Comparison of ENCODE assay signal across 19 cellular contexts in the genomic region with DNA sequence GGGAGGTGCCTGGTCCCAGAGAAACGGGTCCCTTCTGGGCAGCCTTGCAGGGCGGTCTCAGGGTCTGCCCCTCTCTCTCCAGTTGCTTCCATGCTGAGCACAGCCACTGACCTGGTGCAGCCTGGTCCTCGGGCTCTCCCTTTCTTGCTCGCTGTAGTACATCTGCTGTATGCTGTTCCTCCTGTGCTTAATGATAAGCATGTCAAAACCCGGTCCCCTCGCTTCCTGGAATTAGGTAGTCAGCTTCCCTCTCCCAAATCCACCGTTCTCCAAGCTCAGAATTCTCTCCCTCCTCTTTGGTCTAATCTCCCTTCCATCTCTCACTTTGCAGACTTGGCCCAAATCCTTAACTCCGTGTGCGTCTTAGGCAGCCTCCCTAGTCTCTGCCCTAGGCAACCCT. TPM values are rescaled to one million over a fixed set of nuclear protein-coding genes. Genes with fewer than 3 reads are reported as not detected.
DNase-seq lines count a peak whose midpoint lies in the region; ATAC-seq, FAIRE-seq and TF ChIP-seq lines count a peak whose summit lies in the region.
"Had no signal": no experiment of that assay in that cellular context is flagged by ENCODE, and none has a peak within 500 bp of the region (broad histone marks: within the 10 kb centered on the region; RNA-seq: fewer than 3 reads in every experiment).

No MANE protein-coding gene starts in this region.

- no peak overlapping the region for H2BK20ac ChIP-seq in H1 (ENCODE audit: low read length)

- no peak overlapping the region for H2BK15ac ChIP-seq in H1 (ENCODE audit: low read length)

- TF ChIP-seq EP300 in H1 (IDR thresholded peaks at IDR 0.05; ENCODE audit: borderline replicate concordance in 1 of 2, low read depth in 2 of 2, low read length in 2 of 2) = no peak

- H3K4ac ChIP-seq in H1 (replicated peaks; ENCODE audit: insufficient read length, low read depth, low read length) = no peak overlapping the region

- no peak overlapping the region for H3K4me3 Mint-ChIP-seq in neural progenitor cell
- H3K4me3 Mint-ChIP-seq: CD4-positive, alpha-beta memory T cell had no signal

- H3K9me2 ChIP-seq in hepatocyte (replicated peaks; ENCODE audit: insufficient read depth) = no peaks in the 10 kb centered on the region

- H2AFZ ChIP-seq in H1 (ENCODE audit: low read length) = 0 out of 2 replicates have a peak overlapping the region, but pooled peaks have one; percentile 50
- peak overlapping the region; percentile 18 for H2AFZ ChIP-seq in neural progenitor cell (replicated peaks)
- H2AFZ ChIP-seq in hepatocyte = no peak overlapping the region

- TF ChIP-seq POLR2A in H1 (IDR thresholded peaks at IDR 0.05; ENCODE audit: control extremely low read depth in 1 of 2, low read depth in 2 of 2, low read length in 2 of 2) (no peak), GM12891 (IDR thresholded peaks at IDR 0.05; ENCODE audit: low read depth, low read length) (no peak)

- no peak overlapping the region for H3K18ac ChIP-seq in H1 (ENCODE audit: extremely low read depth, low read length)

- H3K23ac ChIP-seq in H1 (ENCODE audit: insufficient read length) = no peak overlapping the region

- H3K4me1 ChIP-seq in H1 (replicated peaks in 1 of 4; ENCODE audit: control insufficient read depth in 3 of 4, insufficient read depth in 4 of 4, low read length in 3 of 4) (peaks cover 5 to 14% (median 11%) of the 10 kb centered on the region in 4 experiments), neural progenitor cell (peaks cover 28% of the 10 kb centered on the region), hepatocyte (ENCODE audit: insufficient read depth) (peaks cover 6% of the 10 kb centered on the region)

- no peak overlapping the region for H3K56ac ChIP-seq in H1 (replicated peaks; ENCODE audit: insufficient read length, low read depth, low read length)

- H3K27me3 Mint-ChIP-seq in neural progenitor cell (ENCODE audit: insufficient read depth, low read depth) = peaks cover 2% of the 10 kb centered on the region

- H2BK12ac ChIP-seq in H1 (ENCODE audit: low read depth, low read length) = no peak overlapping the region

- H2BK120ac ChIP-seq in H1 (replicated peaks; ENCODE audit: low read depth, low read length) = no peak overlapping the region

- DNase-seq in OCI-M1 (lab: John Stamatoyannopoulos, UW) (peak; percentile 48), H1 (ENCODE audit: low read depth in 1 of 2, low spot score in 2 of 2) (no peak), neural progenitor cell (ENCODE audit: low spot score) (no peak), hepatocyte (ENCODE audit: low spot score) (no peak), GM12891 (ENCODE audit: insufficient read length, low spot score) (no peak)
- DNase-seq: BE2C; CD4-positive, alpha-beta memory T cell; COR-L47; DMS153; DMS79 treated with DMSO at 0.1 percent for 48 hours; EL; H7 had no signal

- H2BK5ac ChIP-seq in H1 (ENCODE audit: low read depth, low read length) = no peak overlapping the region

- no peak overlapping the region for H4K5ac ChIP-seq in H1 (ENCODE audit: insufficient read length, low read depth, low read length)

- H3K27ac Mint-ChIP-seq in neural progenitor cell = no peak overlapping the region
- H3K27ac Mint-ChIP-seq: CD4-positive, alpha-beta memory T cell had no signal

- H3K27me3 ChIP-seq in H1 (replicated peaks in 1 of 4; ENCODE audit: control insufficient read depth in 3 of 4, extremely low read depth in 1 of 4, insufficient read depth in 3 of 4, low read length in 3 of 4) = no peaks in the 10 kb centered on the region
- H3K27me3 ChIP-seq in neural progenitor cell = peaks cover 19% of the 10 kb centered on the region
- no peaks in the 10 kb centered on the region for H3K27me3 ChIP-seq in hepatocyte

- peak overlapping the region; percentile 32 for H4K91ac ChIP-seq in H1 (replicated peaks; ENCODE audit: insufficient read length, low read length)

- H3K36me3 ChIP-seq in H1 (ENCODE audit: control insufficient read depth in 2 of 4, insufficient read depth in 4 of 4, low read length in 3 of 4) = no peaks in the 10 kb centered on the region
- no peaks in the 10 kb centered on the region for H3K36me3 ChIP-seq in neural progenitor cell
- no peaks in the 10 kb centered on the region for H3K36me3 ChIP-seq in hepatocyte (replicated peaks; ENCODE audit: insufficient read depth, low read depth)
- H3K36me3 ChIP-seq: BE2C had no signal

- H4K20me1 ChIP-seq in H1 (replicated peaks in 1 of 2; ENCODE audit: control insufficient read depth in 1 of 2, insufficient read depth in 2 of 2, low read length in 2 of 2) = no peaks in the 10 kb centered on the region
- H4K20me1 ChIP-seq in neural progenitor cell (ENCODE audit: low read depth) = no peaks in the 10 kb centered on the region
- H4K20me1 ChIP-seq in hepatocyte (ENCODE audit: insufficient read depth, poor library complexity, severe bottlenecking) = no peaks in the 10 kb centered on the region

- H3K23me2 ChIP-seq in H1 (ENCODE audit: low read depth, low read length) = no peaks in the 10 kb centered on the region; the same call in 1 of the 2 replicates

- H3K4me2 ChIP-seq in H1 (ENCODE audit: insufficient read depth in 1 of 2, low read depth in 2 of 2, low read length in 2 of 2) = no peak overlapping the region
- H3K4me2 ChIP-seq in neural progenitor cell = peak overlapping the region; percentile 25
- H3K4me2 ChIP-seq in hepatocyte = no peak overlapping the region
- H3K4me2 ChIP-seq: A549 had no signal

- POLR2A ChIA-PET in H1 (lab: Charles Lee; ENCODE audit: partially characterized antibody) = no interaction called here

- no peak overlapping the region for H3K4me3 ChIP-seq in H1 (ENCODE audit: extremely low read depth in 1 of 4, insufficient read depth in 2 of 4, low read depth in 3 of 4, low read length in 4 of 4)
- no peak overlapping the region for H3K4me3 ChIP-seq in neural progenitor cell
- H3K4me3 ChIP-seq in hepatocyte = no peak overlapping the region
- H3K4me3 ChIP-seq: A549 had no signal

- H2AK5ac ChIP-seq in H1 (ENCODE audit: low read depth, low read length) = no peak overlapping the region

- no peak for TF ChIP-seq RAD21 in H1 (IDR thresholded peaks at IDR 0.05 in 1 of 2, conservative IDR thresholded peaks at IDR 0.05 in 1 of 2; ENCODE audit: low read depth in 2 of 2, low read length in 2 of 2)

- H3K9ac ChIP-seq in H1 (replicated peaks in 1 of 4; ENCODE audit: extremely low read depth in 1 of 4, low read depth in 3 of 4, low read length in 3 of 4) = no peak overlapping the region
- H3K9ac ChIP-seq in neural progenitor cell = no peak overlapping the region

- no peak for TF ChIP-seq CTCF in H1 (IDR thresholded peaks at IDR 0.05; ENCODE audit: control extremely low read depth in 1 of 3, insufficient read depth in 1 of 3, low read depth in 1 of 3, low read length in 3 of 3)
- TF ChIP-seq CTCF in neural progenitor cell (IDR thresholded peaks at IDR 0.05) = no peak
- TF ChIP-seq CTCF in hepatocyte (IDR thresholded peaks at IDR 0.05; ENCODE audit: poor library complexity) = no peak

- no peak for ATAC-seq in HG03135 (IDR thresholded peaks at IDR 0.05; ENCODE audit: unreplicated experiment)
- ATAC-seq: A549 had no signal

- H3K79me2 ChIP-seq in H1 (ENCODE audit: control insufficient read depth in 1 of 2, insufficient read depth in 2 of 2, low read length in 2 of 2) (no peaks in the 10 kb centered on the region), neural progenitor cell (ENCODE audit: low read depth) (no peaks in the 10 kb centered on the region), hepatocyte (no peaks in the 10 kb centered on the region)

- FAIRE-seq in H1 (lab: Jason Lieb, UNC) (no peak), GM12891 (lab: Jason Lieb, UNC) (no peak)
- FAIRE-seq: A549, D721Med, G401.6, GM12892, GM19239 had no signal

- H3K9me3 Mint-ChIP-seq in neural progenitor cell = no peaks in the 10 kb centered on the region
- H3K9me3 Mint-ChIP-seq: CD4-positive, alpha-beta memory T cell had no signal

- H3K27ac ChIP-seq in H1 (ENCODE audit: low read depth, low read length) (no peak overlapping the region), neural progenitor cell (no peak overlapping the region), hepatocyte (no peak overlapping the region)
- H3K27ac ChIP-seq: A549, C4-2B had no signal

- no peaks in the 10 kb centered on the region for H3K36me3 Mint-ChIP-seq in neural progenitor cell
- H3K36me3 Mint-ChIP-seq: CD4-positive, alpha-beta memory T cell had no signal

- peaks cover 30% of the 10 kb centered on the region for H3F3A ChIP-seq in neural progenitor cell (ENCODE audit: low read depth)

- H3K4me1 Mint-ChIP-seq in neural progenitor cell = peaks cover 32% of the 10 kb centered on the region
- H3K4me1 Mint-ChIP-seq: CD4-positive, alpha-beta memory T cell had no signal

- H3K9me3 ChIP-seq in H1 (ENCODE audit: insufficient read depth in 2 of 2, low read depth in 1 of 2, low read length in 1 of 2) (no peaks in the 10 kb centered on the region), neural progenitor cell (ENCODE audit: low read depth) (no peaks in the 10 kb centered on the region), hepatocyte (ENCODE audit: low read depth) (no peaks in the 10 kb centered on the region)
- H3K9me3 ChIP-seq: A549, BE2C had no signal

- CTCF ChIA-PET in H1 (lab: Charles Lee; ENCODE audit: partially characterized antibody) = interaction anchor here (0.9 to 1.5 kb wide), 3 partner anchors 9 to 288 kb away, joined by 3 to 7 read pairs (median 5); no protein-coding TSS in a partner anchor

- H4K8ac ChIP-seq in H1 (ENCODE audit: extremely low read depth, insufficient read depth, low read length) = no peak overlapping the region

- no peaks in the 10 kb centered on the region for H3K79me1 ChIP-seq in H1 (ENCODE audit: low read depth, low read length)

- WGBS in H1 (ENCODE audit: extremely low coverage in 1 of 2, insufficient coverage in 1 of 2, insufficient read length in 1 of 2, insufficient replicate concordance in 2 of 2, low coverage in 1 of 2, low lambda C conversion rate in 2 of 2, missing lambda C conversion rate in 1 of 2), 2 experiments = 71% methylated on average over 9 of the region's 9 CpGs; no CpG with 5 or more reads in 1 of the 2 experiments
- WGBS in hepatocyte (ENCODE audit: low lambda C conversion rate, missing lambda C conversion rate) = 55% methylated on average over 9 of the region's 9 CpGs

- H3K14ac ChIP-seq in H1 (ENCODE audit: insufficient read length) = no peak overlapping the region

RNA-seq across cellular contexts. Expression of a gene that starts 11.0 kb away (rescaled TPM):
- total RNA-seq in H1 (2021; fragmentation: NEBNext Ultra II Directional; extraction: Animal tissue kit (Norgen Biotek cat#: 25700)) = 38.7 and 44.0 TPM in 2 replicates
- 61.7 and 67.5 TPM in 2 replicates for polyA plus RNA-seq in H1 (2011; rRNA removed)
- 51.9 TPM for polyA plus RNA-seq in H1 (2011; cell fraction: cytosol; rRNA removed)
- 151 TPM for polyA plus RNA-seq in H1 (2011; cell fraction: nucleus; rRNA removed)
- polyA plus RNA-seq in H1 (2012, experiment 1 of 2) = 44.2 to 60.2 TPM (median 54.2 TPM) in 4 replicates
- 44.6 TPM for polyA plus RNA-seq in H1 (2012, experiment 2 of 2)
- polyA plus RNA-seq in H1 (2013, experiment 1 of 2) = 32.9 TPM
- 32.5 TPM for polyA plus RNA-seq in H1 (2013, experiment 2 of 2)
- 39.4 and 49.7 TPM in 2 replicates for polyA minus RNA-seq in H1 (2011; rRNA and poly(A)+ RNA removed)
- polyA minus RNA-seq in H1 (2011; cell fraction: cytosol; rRNA and poly(A)+ RNA removed) = 24.3 TPM
- polyA minus RNA-seq in H1 (2011; cell fraction: nucleus; rRNA and poly(A)+ RNA removed) = 60.9 TPM
- 16.0 and 32.0 TPM in 2 replicates for total RNA-seq in neural progenitor cell (ENCODE audit: low replicate concordance)
- total RNA-seq in hepatocyte = 40.8 and 41.2 TPM in 2 replicates
- polyA plus RNA-seq in hepatocyte = 98.5 and 104 TPM in 2 replicates
- polyA plus RNA-seq in GM12891 (2012; ENCODE audit: low read depth, missing spikeins) = 44.0 TPM

RNA-seq across cellular contexts. Expression of a gene that starts 42.8 kb away (rescaled TPM):
- total RNA-seq in H1 (2021; fragmentation: NEBNext Ultra II Directional; extraction: Animal tissue kit (Norgen Biotek cat#: 25700)) = 3.2 and 4.2 TPM in 2 replicates
- polyA plus RNA-seq in H1 (2011; rRNA removed) (4.2 and 5.4 TPM in 2 replicates), hepatocyte (11.6 and 13.0 TPM in 2 replicates)
- 5.1 TPM for polyA plus RNA-seq in H1 (2011; cell fraction: cytosol; rRNA removed)
- polyA plus RNA-seq in H1 (2011; cell fraction: nucleus; rRNA removed) = 17.2 TPM
- 1.9 to 4.6 TPM (median 3.9 TPM) in 4 replicates for polyA plus RNA-seq in H1 (2012, experiment 1 of 2)
- polyA plus RNA-seq in H1 (2012, experiment 2 of 2) = 7.6 TPM
- polyA plus RNA-seq in H1 (2013, experiment 1 of 2) = 2.6 TPM
- polyA plus RNA-seq in H1 (2013, experiment 2 of 2) = 1.7 TPM
- 2.1 TPM in 2 replicates for polyA minus RNA-seq in H1 (2011; rRNA and poly(A)+ RNA removed)
- polyA minus RNA-seq in H1 (2011; cell fraction: cytosol; rRNA and poly(A)+ RNA removed) = 8.9 TPM
- polyA minus RNA-seq in H1 (2011; cell fraction: nucleus; rRNA and poly(A)+ RNA removed) = 4.9 TPM
- total RNA-seq in neural progenitor cell (ENCODE audit: low replicate concordance) (5.0 and 10.5 TPM in 2 replicates), hepatocyte (3.5 and 9.7 TPM in 2 replicates)
- 4.9 TPM for polyA plus RNA-seq in GM12891 (2012; ENCODE audit: low read depth, missing spikeins)
